In genomic region chr2:173033080-173033479, GRCh38 we compare ENCODE assay signal across 22 cellular contexts. TPM values are rescaled to one million over a fixed set of nuclear protein-coding genes. Genes with fewer than 3 reads are reported as not detected.
DNase-seq lines count a peak whose midpoint lies in the region; ATAC-seq and TF ChIP-seq lines count a peak whose summit lies in the region.
"Had no signal": no experiment of that assay in that cellular context is flagged by ENCODE, and none has a peak within 500 bp of the region (broad histone marks: within the 10 kb centered on the region; RNA-seq: fewer than 3 reads in every experiment).

No MANE protein-coding gene starts in this region.

- H3K4me3 Mint-ChIP-seq in stimulated activated naive B cell treated with anti-CD40 and anti-IgM and Interleukin-4, amounts not matched to agents 10 μg/mL and 1 μg/mL and 100 μg/mL, for 72 hours, result no peak overlapping the region
- H3K4me3 Mint-ChIP-seq: CD4-positive, alpha-beta memory T cell had no signal

- no peaks in the 10 kb centered on the region for H3K27me3 Mint-ChIP-seq in stimulated activated naive B cell treated with anti-CD40 and anti-IgM and Interleukin-4, amounts not matched to agents 10 μg/mL and 1 μg/mL and 100 μg/mL, for 72 hours

- H3K4me2 ChIP-seq in GM23248 (ENCODE audit: unreplicated experiment), result no peak overlapping the region
- H3K4me2 ChIP-seq: A549 had no signal

- WGBS in GM23248 (ENCODE audit: low coverage in 1 of 2, low lambda C conversion rate in 2 of 2, missing lambda C conversion rate in 2 of 2), 2 experiments, result 49 to 50% methylated on average over 3 of the region's 3 CpGs

- no peaks in the 10 kb centered on the region for H3F3A ChIP-seq in GM23248 (ENCODE audit: insufficient read depth)

- no peaks in the 10 kb centered on the region for H3K36me3 Mint-ChIP-seq in stimulated activated naive B cell treated with anti-CD40 and anti-IgM and Interleukin-4, amounts not matched to agents 10 μg/mL and 1 μg/mL and 100 μg/mL, for 72 hours
- H3K36me3 Mint-ChIP-seq: CD4-positive, alpha-beta memory T cell had no signal

- no peak overlapping the region for H3K9ac ChIP-seq in GM23248

- TF ChIP-seq CTCF in AG09319 (IDR thresholded peaks at IDR 0.05; ENCODE audit: low read depth, low read length) (no peak), foreskin fibroblast (IDR thresholded peaks at IDR 0.05; ENCODE audit: low read depth, low read length) (no peak), foreskin keratinocyte (conservative IDR thresholded peaks at IDR 0.05) (no peak)

- in situ Hi-C loops in GM23248 (cut with MboI), result no loop called here

- H3K9me3 Mint-ChIP-seq in stimulated activated naive B cell treated with anti-CD40 and anti-IgM and Interleukin-4, amounts not matched to agents 10 μg/mL and 1 μg/mL and 100 μg/mL, for 72 hours, result no peaks in the 10 kb centered on the region
- H3K9me3 Mint-ChIP-seq: CD4-positive, alpha-beta memory T cell had no signal

- H3K4me1 ChIP-seq in GM23248 (ENCODE audit: insufficient read depth) (no peaks in the 10 kb centered on the region; the same call in 1 of the 2 replicates), foreskin keratinocyte (peaks cover 12% of the 10 kb centered on the region)
- H3K4me1 ChIP-seq: BE2C had no signal

- no peaks in the 10 kb centered on the region for H4K20me1 ChIP-seq in GM23248 (ENCODE audit: insufficient read depth)

- no peaks in the 10 kb centered on the region for H3K9me3 ChIP-seq in GM23248 (ENCODE audit: low read depth)
- H3K9me3 ChIP-seq: A549, BE2C, SJCRH30 had no signal

- peaks cover 0 to 3% of the 10 kb centered on the region in 2 donors for H3K4me1 Mint-ChIP-seq in stimulated activated naive B cell treated with anti-CD40 and anti-IgM and Interleukin-4, amounts not matched to agents 10 μg/mL and 1 μg/mL and 100 μg/mL, for 72 hours
- H3K4me1 Mint-ChIP-seq: CD4-positive, alpha-beta memory T cell had no signal

- peak; percentile 79 for ATAC-seq in SK-N-SH treated with all-trans-retinoic acid at 6 μM for 48 hours
- ATAC-seq in foreskin keratinocyte, result no peak
- no peak for ATAC-seq in stimulated activated naive B cell treated with anti-CD40 and anti-IgM and Interleukin-4, amounts not matched to agents 10 μg/mL and 1 μg/mL and 100 μg/mL, for 72 hours (replicated peaks)
- ATAC-seq in stimulated activated naive CD8-positive, alpha-beta T cell treated with anti-CD3 and anti-CD28 coated beads, Interleukin-15, Interleukin-2, amounts not matched to agents 100 U/mL and 50 U/mL, for 24 hours, result no peak
- ATAC-seq: A549 had no signal

- no peaks in the 10 kb centered on the region for H3K9me2 ChIP-seq in GM23248 (ENCODE audit: insufficient read depth)

- no peak overlapping the region for H3K27ac Mint-ChIP-seq in stimulated activated naive B cell treated with anti-CD40 and anti-IgM and Interleukin-4, amounts not matched to agents 10 μg/mL and 1 μg/mL and 100 μg/mL, for 72 hours
- H3K27ac Mint-ChIP-seq: CD4-positive, alpha-beta memory T cell had no signal

- H3K79me2 ChIP-seq in GM23248 (ENCODE audit: insufficient read depth), result no peaks in the 10 kb centered on the region

- H2AFZ ChIP-seq in GM23248, result no peak overlapping the region

- H3K27ac ChIP-seq in GM23248 (no peak overlapping the region), foreskin keratinocyte (no peak overlapping the region)
- H3K27ac ChIP-seq: RWPE1, SJCRH30 had no signal

- H3K4me3 ChIP-seq in GM23248 (no peak overlapping the region), foreskin fibroblast (ENCODE audit: low read depth in 1 of 2, low read length in 2 of 2) (no peak overlapping the region)
- H3K4me3 ChIP-seq: A549, SJCRH30 had no signal

- peak; percentile 64 for DNase-seq in AG09319 (ENCODE audit: extremely low read depth, low read depth)
- DNase-seq in GM23248, result peak; percentile 76
- peak; percentile 82 to 89 for DNase-seq in foreskin fibroblast
- no peak for DNase-seq in foreskin keratinocyte
- DNase-seq in stimulated activated naive B cell treated with anti-CD40 and anti-IgM and Interleukin-4, amounts not matched to agents 10 μg/mL and 1 μg/mL and 100 μg/mL, for 72 hours, result no peak
- no peak for DNase-seq in cerebellar nuclear complex (lab: John Stamatoyannopoulos, UW)
- DNase-seq in stimulated activated naive CD8-positive, alpha-beta T cell treated with anti-CD3 and anti-CD28 coated beads, Interleukin-15, Interleukin-2, amounts not matched to agents 100 U/mL and 50 U/mL, for 24 hours, result no peak
- DNase-seq: BE2C; Calu3; CD4-positive, alpha-beta memory T cell; DMS79; Karpas-422; MM.1S; NCI-H1105 treated with DMSO at 0.1 percent for 48 hours; NCI-H187 treated with DMSO at 0.1 percent for 48 hours; NCI-H2171; NCI-H446; NCI-H69; SJCRH30 had no signal

- no peaks in the 10 kb centered on the region for H3K36me3 ChIP-seq in GM23248 (ENCODE audit: low read depth)
- H3K36me3 ChIP-seq: BE2C, SJCRH30 had no signal

- H3K27me3 ChIP-seq in GM23248 (replicated peaks; ENCODE audit: insufficient read depth) (no peaks in the 10 kb centered on the region), foreskin keratinocyte (no peaks in the 10 kb centered on the region)
- H3K27me3 ChIP-seq: BE2C, SJCRH30 had no signal

TF ChIP-seq in SK-N-SH treated with all-trans-retinoic acid at 6 μM for 48 hours, 23 proteins besides CTCF, POLR2A, EP300 and RAD21:
- no peak for TF ChIP-seq ZNF70 (CRISPR knock-in tag; IDR thresholded peaks at IDR 0.05)
- TF ChIP-seq TCF4 (CRISPR knock-in tag; IDR thresholded peaks at IDR 0.05; ENCODE audit: borderline replicate concordance), result peak; percentile 78
TF ChIP-seq in SK-N-SH treated with all-trans-retinoic acid at 6 μM for 48 hours: peak in this region for 1.

RNA-seq across cellular contexts. Expression of gene MAP3K20, which starts 42.6 kb away (rescaled TPM):
- 55.0 and 57.3 TPM in 2 replicates for total RNA-seq in GM23248 (2014; rRNA removed; shearing (Covaris generic))
- 68.9 and 71.6 TPM in 2 replicates for polyA plus RNA-seq in GM23248 (2016; fragmentation: Nextera tagmentation; extraction: Ambion mirVana)
- 46.8 and 52.3 TPM in 2 replicates for total RNA-seq in foreskin keratinocyte
- 12.0 and 15.2 TPM in 2 replicates for polyA plus RNA-seq in foreskin keratinocyte

Comparison
In these comparisons a context has a peak if more than half of its experiments do, and no peak if none do; other contexts are left out.
1. DNase-seq: peak in AG09319 (single experiment), GM23248 (single experiment) and foreskin fibroblast (2 of 2); none in foreskin keratinocyte (0 of 2), stimulated activated naive B cell treated with anti-CD40 and anti-IgM and Interleukin-4, amounts not matched to agents 10 μg/mL and 1 μg/mL and 100 μg/mL, for 72 hours (single experiment), cerebellar nuclear complex (0 of 2) and stimulated activated naive CD8-positive, alpha-beta T cell treated with anti-CD3 and anti-CD28 coated beads, Interleukin-15, Interleukin-2, amounts not matched to agents 100 U/mL and 50 U/mL, for 24 hours (single experiment).